29 cellular contexts compared by ENCODE assay signal in the genomic region with DNA sequence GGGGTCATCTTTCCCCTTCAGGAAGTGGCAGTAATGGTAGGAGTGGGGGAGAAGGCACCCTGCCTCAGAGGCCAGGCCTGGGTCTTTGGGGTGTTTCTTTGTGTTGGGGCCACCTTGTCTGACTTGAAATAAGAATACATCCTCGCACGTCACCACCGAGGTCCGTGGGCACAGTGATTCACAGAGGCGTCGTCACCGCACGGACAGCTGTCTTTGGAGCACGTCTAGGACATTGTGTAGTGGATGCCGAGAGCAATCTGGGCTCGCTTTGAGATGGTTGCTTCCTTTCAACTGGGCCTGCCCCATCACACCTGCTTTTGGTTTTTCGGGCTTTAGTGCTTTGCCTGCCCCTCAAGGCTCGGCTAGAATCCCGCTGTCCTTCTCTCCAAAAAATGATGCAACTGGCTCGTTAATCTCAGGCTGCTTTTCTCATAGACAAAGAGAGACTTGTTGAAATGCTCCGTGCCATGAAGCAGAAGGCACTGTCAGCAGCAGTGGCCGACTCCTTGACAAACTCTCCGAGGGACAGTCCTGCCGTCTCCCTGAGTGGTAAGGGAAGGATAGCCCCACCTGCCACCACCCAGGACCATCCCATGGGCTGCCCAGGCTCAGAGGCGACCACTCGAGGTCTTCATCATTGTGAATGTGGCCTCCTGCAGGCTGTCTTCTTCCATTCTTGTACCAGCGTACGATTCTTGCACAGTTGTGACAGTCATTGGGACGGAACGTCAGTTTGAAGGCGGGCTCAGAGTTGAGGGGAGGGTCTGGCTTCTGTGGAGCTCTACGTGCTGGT. TPM values are rescaled to one million over a fixed set of nuclear protein-coding genes. Genes with fewer than 3 reads are reported as not detected.
DNase-seq lines count a peak whose midpoint lies in the region; ATAC-seq and TF ChIP-seq lines count a peak whose summit lies in the region.
"Had no signal": no experiment of that assay in that cellular context is flagged by ENCODE, and none has a peak within 500 bp of the region (broad histone marks: within the 10 kb centered on the region; RNA-seq: fewer than 3 reads in every experiment).

No MANE protein-coding gene starts in this region.

- no peak for TF ChIP-seq POLR2A in spleen (IDR thresholded peaks at IDR 0.05)

- no peak overlapping the region for H3K4me3 Mint-ChIP-seq in activated naive CD4-positive, alpha-beta T cell treated with anti-CD3 and anti-CD28 coated beads, Interleukin-2, amount 10 ng/mL, durations not matched to agents 7 days and 5 days
- H3K4me3 Mint-ChIP-seq in brain = no peak overlapping the region
- H3K4me3 Mint-ChIP-seq: activated CD8-positive, alpha-beta T cell treated with anti-CD3 and anti-CD28 coated beads for 36 hours; activated T-helper 17 cell treated with anti-CD3 and anti-CD28 coated beads, Interleukin-2, amount 50 U/mL, for 72 hours; immature natural killer cell; naive B cell had no signal

- H3K9me3 ChIP-seq in spleen = no peaks in the 10 kb centered on the region
- H3K9me3 ChIP-seq: breast epithelium, MG63, neutrophil, Peyer's patch, psoas muscle, suprapubic skin, upper lobe of right lung had no signal

- H3K27me3 ChIP-seq in spleen (replicated peaks in 1 of 7) = no peaks in the 10 kb centered on the region
- H3K27me3 ChIP-seq: breast epithelium, MG63, neutrophil, Peyer's patch, suprapubic skin, upper lobe of right lung had no signal

- no peak for ATAC-seq in activated naive CD4-positive, alpha-beta T cell treated with anti-CD3 and anti-CD28 coated beads, Interleukin-2, amount 50 U/mL, for 72 hours
- ATAC-seq in GM21423 (IDR thresholded peaks at IDR 0.05; ENCODE audit: unreplicated experiment) = no peak
- ATAC-seq: activated CD8-positive, alpha-beta T cell treated with anti-CD3 and anti-CD28 coated beads for 36 hours; activated T-helper 17 cell treated with anti-CD3 and anti-CD28 coated beads, Interleukin-2, amount 50 U/mL, for 72 hours; left lobe of liver; upper lobe of right lung had no signal

- H3K4me1 Mint-ChIP-seq in activated naive CD4-positive, alpha-beta T cell treated with anti-CD3 and anti-CD28 coated beads, Interleukin-2, amount 10 ng/mL, durations not matched to agents 7 days and 5 days = no peaks in the 10 kb centered on the region
- peaks cover 42% of the 10 kb centered on the region for H3K4me1 Mint-ChIP-seq in brain
- H3K4me1 Mint-ChIP-seq: activated T-helper 17 cell treated with anti-CD3 and anti-CD28 coated beads, Interleukin-2, amount 50 U/mL, for 72 hours had no signal

- intact Hi-C loops in spleen (cut with DNase I; ENCODE audit: low total_unique reads) = no loop called here

- 92 to 96% (median 95%) methylated on average over 27 of the region's 27 CpGs for WGBS in spleen, 5 donors

- CTCF ChIA-PET in activated naive CD4-positive, alpha-beta T cell treated with anti-CD3 and anti-CD28 coated beads, Interleukin-2, amount 10 ng/mL, durations not matched to agents 7 days and 5 days (lab: Charles Lee) = no interaction called here

- H3K27ac Mint-ChIP-seq in activated naive CD4-positive, alpha-beta T cell treated with anti-CD3 and anti-CD28 coated beads, Interleukin-2, amount 10 ng/mL, durations not matched to agents 7 days and 5 days = peak overlapping the region; percentile 37
- peak overlapping the region in 1 of 2 donors; percentile 29 for H3K27ac Mint-ChIP-seq in activated naive CD4-positive, alpha-beta T cell treated with anti-CD3 and anti-CD28 coated beads, Interleukin-2, amount 50 U/mL, for 72 hours
- H3K27ac Mint-ChIP-seq in brain = peak overlapping the region in 4 of 5 experiments; percentile 17 to 93 (median 72)
- H3K27ac Mint-ChIP-seq: activated CD8-positive, alpha-beta T cell treated with anti-CD3 and anti-CD28 coated beads for 36 hours; activated T-helper 17 cell treated with anti-CD3 and anti-CD28 coated beads, Interleukin-2, amount 50 U/mL, for 72 hours had no signal

- H3K4me3 ChIP-seq in spleen = no peak overlapping the region
- H3K4me3 ChIP-seq: breast epithelium, MG63, Peyer's patch, psoas muscle, suprapubic skin, upper lobe of right lung had no signal

- TF ChIP-seq CTCF in brain (conservative IDR thresholded peaks at IDR 0.05) (no peak), spleen (IDR thresholded peaks at IDR 0.05 in 8 of 11, conservative IDR thresholded peaks at IDR 0.05 in 3 of 11) (no peak)

- H3K27me3 Mint-ChIP-seq in activated naive CD4-positive, alpha-beta T cell treated with anti-CD3 and anti-CD28 coated beads, Interleukin-2, amount 10 ng/mL, durations not matched to agents 7 days and 5 days = no peaks in the 10 kb centered on the region
- no peaks in the 10 kb centered on the region for H3K27me3 Mint-ChIP-seq in brain
- H3K27me3 Mint-ChIP-seq: activated CD8-positive, alpha-beta T cell treated with anti-CD3 and anti-CD28 coated beads for 36 hours; activated T-helper 17 cell treated with anti-CD3 and anti-CD28 coated beads, Interleukin-2, amount 50 U/mL, for 72 hours; naive B cell had no signal

- no peaks in the 10 kb centered on the region for H3K9me3 Mint-ChIP-seq in activated naive CD4-positive, alpha-beta T cell treated with anti-CD3 and anti-CD28 coated beads, Interleukin-2, amount 10 ng/mL, durations not matched to agents 7 days and 5 days
- H3K9me3 Mint-ChIP-seq in activated naive CD4-positive, alpha-beta T cell treated with anti-CD3 and anti-CD28 coated beads, Interleukin-2, amount 50 U/mL, for 72 hours = no peaks in the 10 kb centered on the region
- H3K9me3 Mint-ChIP-seq in brain = no peaks in the 10 kb centered on the region
- H3K9me3 Mint-ChIP-seq: activated CD8-positive, alpha-beta T cell treated with anti-CD3 and anti-CD28 coated beads for 36 hours; activated T-helper 17 cell treated with anti-CD3 and anti-CD28 coated beads, Interleukin-2, amount 50 U/mL, for 72 hours; immature natural killer cell; naive B cell had no signal

- peaks cover 0 to 7% (median 0%) of the 10 kb centered on the region in 6 donors for H3K4me1 ChIP-seq in spleen
- H3K4me1 ChIP-seq: Peyer's patch, suprapubic skin, upper lobe of right lung had no signal

- H3K36me3 Mint-ChIP-seq in activated naive CD4-positive, alpha-beta T cell treated with anti-CD3 and anti-CD28 coated beads, Interleukin-2, amount 10 ng/mL, durations not matched to agents 7 days and 5 days = peaks cover 18% of the 10 kb centered on the region
- H3K36me3 Mint-ChIP-seq in activated naive CD4-positive, alpha-beta T cell treated with anti-CD3 and anti-CD28 coated beads, Interleukin-2, amount 50 U/mL, for 72 hours = peaks cover 9% of the 10 kb centered on the region in 2 donors
- peaks cover 73% of the 10 kb centered on the region for H3K36me3 Mint-ChIP-seq in brain

- H3K36me3 ChIP-seq in spleen = peaks cover 15 to 100% (median 93%) of the 10 kb centered on the region in 6 donors

- H3K27ac ChIP-seq in spleen = no peak overlapping the region
- H3K27ac ChIP-seq: neutrophil, Peyer's patch, suprapubic skin, upper lobe of right lung had no signal

- DNase-seq in activated naive CD4-positive, alpha-beta T cell treated with anti-CD3 and anti-CD28 coated beads, Interleukin-2, amount 10 ng/mL, durations not matched to agents 7 days and 5 days = no peak
- no peak for DNase-seq in activated naive CD4-positive, alpha-beta T cell treated with anti-CD3 and anti-CD28 coated beads, Interleukin-2, amount 50 U/mL, for 72 hours (ENCODE audit: low spot score in 2 of 2)
- DNase-seq in medulla oblongata (ENCODE audit: extremely low spot score) (peak; percentile 31), spleen (peak; percentile 56), NCI-H2171 (lab: John Stamatoyannopoulos, UW) (no peak), NCI-H2171 treated with DMSO at 0.1 percent for 48 hours (lab: John Stamatoyannopoulos, UW) (no peak)
- DNase-seq: activated CD4-positive, alpha-beta T cell treated with anti-CD3 and anti-CD28 coated beads for 1 hour; activated CD8-positive, alpha-beta memory T cell treated with anti-CD3 and anti-CD28 coated beads, Interleukin-2, amount 50 U/mL, for 48 hours; activated CD8-positive, alpha-beta T cell treated with anti-CD3 and anti-CD28 coated beads for 36 hours; activated naive CD4-positive, alpha-beta T cell treated with anti-CD3 and anti-CD28 coated beads, Interleukin-2, amount 50 U/mL, for 16 hours; DND-41; immature natural killer cell; KBM-7; MG63; naive B cell; NCI-H345; NCI-H748 treated with DMSO at 0.1 percent for 48 hours; stimulated activated naive CD4-positive, alpha-beta T cell; SW 1271; upper lobe of right lung had no signal

RNA-seq across cellular contexts. Expression of a gene that starts 24.0 kb away (rescaled TPM):
- total RNA-seq in activated naive CD4-positive, alpha-beta T cell treated with anti-CD3 and anti-CD28 coated beads, Interleukin-2, amount 50 U/mL, for 72 hours = 10 to 100 TPM; 42.3 to 73.6 TPM
- polyA plus RNA-seq in brain (ENCODE audit: insufficient read depth, low read depth, low replicate concordance) (38.2 TPM), spleen (1 to 10 TPM; 1.3 to 5.4 (median 2.3) TPM)
- total RNA-seq in spleen = 1 to 10 TPM; 1.0 to 7.0 (median 2.3) TPM

RNA-seq across cellular contexts. Expression of a gene that starts 51.7 kb away (rescaled TPM):
- total RNA-seq in activated naive CD4-positive, alpha-beta T cell treated with anti-CD3 and anti-CD28 coated beads, Interleukin-2, amount 50 U/mL, for 72 hours = 10 to 100 TPM; 18.5 to 27.9 TPM
- polyA plus RNA-seq in brain (ENCODE audit: insufficient read depth, low read depth, low replicate concordance) (127 TPM), spleen (10 to 100 TPM in 1 of 3 donors, 1 to 10 TPM in 2; 7.4 to 23.2 (median 9.2) TPM)
- 100 to 1,000 TPM in 1 of 7 donors, 10 to 100 TPM in 6; 79.8 to 121 (median 91.4) TPM for total RNA-seq in spleen

Comparison
In these comparisons a context has a peak if more than half of its experiments do, and no peak if none do; other contexts are left out.
1. DNase-seq: peak in medulla oblongata (single experiment) and spleen (single experiment); none in activated naive CD4-positive, alpha-beta T cell treated with anti-CD3 and anti-CD28 coated beads, Interleukin-2, amount 10 ng/mL, durations not matched to agents 7 days and 5 days (single experiment), activated naive CD4-positive, alpha-beta T cell treated with anti-CD3 and anti-CD28 coated beads, Interleukin-2, amount 50 U/mL, for 72 hours (0 of 2), NCI-H2171 (single experiment) and NCI-H2171 treated with DMSO at 0.1 percent for 48 hours (single experiment).
2. RNA of a gene that starts 24.0 kb away (total RNA-seq): 42.3 to 73.6 TPM in activated naive CD4-positive, alpha-beta T cell treated with anti-CD3 and anti-CD28 coated beads, Interleukin-2, amount 50 U/mL, for 72 hours; 1.0 to 7.0 TPM in spleen; every median in the first group is over 4 times any median in the second.